In genomic region chr2:33058716-33059451, GRCh38 we compare ENCODE assay signal across 17 cellular contexts.
DNase-seq lines count a peak whose midpoint lies in the region; ATAC-seq and TF ChIP-seq lines count a peak whose summit lies in the region.
"Had no signal": no experiment of that assay in that cellular context is flagged by ENCODE, and none has a peak within 500 bp of the region (broad histone marks: within the 10 kb centered on the region; RNA-seq: fewer than 3 reads in every experiment).

No MANE protein-coding gene starts in this region.

- no peak overlapping the region for H3K27ac Mint-ChIP-seq in HFFc6
- H3K27ac Mint-ChIP-seq: GM23338, T-helper 17 cell, WTC11 had no signal

- no peak overlapping the region for H2BK120ac ChIP-seq in trophoblast cell (ENCODE audit: insufficient read depth, low read length, poor library complexity)

- H2BK5ac ChIP-seq in trophoblast cell (ENCODE audit: low read depth, low read length, poor library complexity), result peak overlapping the region; percentile 57

- H2AFZ ChIP-seq in SU-DHL-6 (ENCODE audit: low read depth, low read length, severe bottlenecking) (no peak overlapping the region), trophoblast cell (ENCODE audit: insufficient read depth, low read length, poor library complexity) (no peak overlapping the region)
- H2AFZ ChIP-seq: GM23338 had no signal

- peaks cover 38% of the 10 kb centered on the region for H3K4me1 Mint-ChIP-seq in HFFc6 (ENCODE audit: low read depth)
- H3K4me1 Mint-ChIP-seq: T-helper 17 cell had no signal

- H3K4me2 ChIP-seq in SU-DHL-6 (ENCODE audit: low read depth, low read length, poor library complexity, severe bottlenecking) (peak overlapping the region; percentile 81), trophoblast cell (ENCODE audit: low read length) (no peak overlapping the region)
- H3K4me2 ChIP-seq: GM23338 had no signal

- no peaks in the 10 kb centered on the region for H3K36me3 ChIP-seq in right atrium auricular region
- H3K36me3 ChIP-seq in SU-DHL-6 (ENCODE audit: low read length), result no peaks in the 10 kb centered on the region
- H3K36me3 ChIP-seq in trophoblast cell (ENCODE audit: control insufficient read depth in 1 of 2, insufficient read depth in 2 of 2, low read length in 2 of 2), result no peaks in the 10 kb centered on the region

- H3K14ac ChIP-seq in trophoblast cell (ENCODE audit: low read length), result no peak overlapping the region

- H4K20me1 ChIP-seq in SU-DHL-6 (ENCODE audit: low read depth, low read length), result no peaks in the 10 kb centered on the region

- H3K9me3 ChIP-seq in right atrium auricular region (peaks cover 0 to 6% of the 10 kb centered on the region in 2 donors), SU-DHL-6 (ENCODE audit: insufficient read depth, low read length) (no peaks in the 10 kb centered on the region), trophoblast cell (ENCODE audit: insufficient read depth, low read depth, low read length) (no peaks in the 10 kb centered on the region)

- H3K9ac ChIP-seq in SU-DHL-6 (ENCODE audit: low read length), result peak overlapping the region; percentile 53
- no peak overlapping the region for H3K9ac ChIP-seq in trophoblast cell (ENCODE audit: low read length)

- H3F3A ChIP-seq in SU-DHL-6 (ENCODE audit: insufficient read depth), result peaks cover 57% of the 10 kb centered on the region

- H3K27ac ChIP-seq in right atrium auricular region, result peak overlapping the region; percentile 58 to 70
- H3K27ac ChIP-seq in SU-DHL-6 (ENCODE audit: low read depth, low read length), result peak overlapping the region; percentile 98
- H3K27ac ChIP-seq in trophoblast cell (ENCODE audit: low read depth, low read length), result peak overlapping the region; percentile 66

- no peaks in the 10 kb centered on the region for H3K9me2 ChIP-seq in SU-DHL-6 (replicated peaks; ENCODE audit: insufficient read depth, low read length)

- WGBS in trophoblast cell (ENCODE audit: extremely low coverage, insufficient coverage, insufficient read length), result no CpG with 5 or more reads among the region's 8 CpGs

- H2AK5ac ChIP-seq in trophoblast cell (ENCODE audit: low read length), result no peak overlapping the region

- TF ChIP-seq CTCF in right atrium auricular region (IDR thresholded peaks at IDR 0.05), result no peak
- TF ChIP-seq CTCF in SU-DHL-6 (IDR thresholded peaks at IDR 0.05; ENCODE audit: insufficient read depth, low read length, poor library complexity, severe bottlenecking), result no peak
- TF ChIP-seq CTCF in HFFc6 (IDR thresholded peaks at IDR 0.05), result no peak

- no peak overlapping the region for H3K4ac ChIP-seq in trophoblast cell (ENCODE audit: low read depth, low read length)

- intact Hi-C loops in left cardiac atrium (cut with DNase I), result no loop called here

- H3K4me3 ChIP-seq in right atrium auricular region (no peak overlapping the region), SU-DHL-6 (ENCODE audit: insufficient read depth, low read length, poor library complexity, severe bottlenecking) (peak overlapping the region; percentile 25), trophoblast cell (ENCODE audit: low read depth, low read length) (no peak overlapping the region)
- H3K4me3 ChIP-seq: GM12878, GM23338 had no signal

- no peaks in the 10 kb centered on the region for H3K27me3 Mint-ChIP-seq in HFFc6 (ENCODE audit: insufficient read depth)

- H3K79me2 ChIP-seq in SU-DHL-6 (ENCODE audit: insufficient read depth, low read length) (peaks cover 42% of the 10 kb centered on the region), trophoblast cell (ENCODE audit: control insufficient read depth, insufficient read depth, low read length, poor library complexity) (no peaks in the 10 kb centered on the region)

- no peak overlapping the region for H4K12ac ChIP-seq in trophoblast cell (ENCODE audit: low read depth, low read length)

- H3K79me1 ChIP-seq in trophoblast cell (ENCODE audit: low read length), result peaks cover 7% of the 10 kb centered on the region

- H3K4me1 ChIP-seq in right atrium auricular region (peaks cover 0 to 6% of the 10 kb centered on the region in 2 donors), trophoblast cell (ENCODE audit: control insufficient read depth in 1 of 2, insufficient read depth in 2 of 2, low read length in 2 of 2) (peaks cover 0 to 4% of the 10 kb centered on the region in 2 experiments)

- no peak overlapping the region for H3K18ac ChIP-seq in trophoblast cell (ENCODE audit: low read length)

- H3K9me3 Mint-ChIP-seq in HFFc6, result peaks cover 7% of the 10 kb centered on the region; the same call in 1 of the 2 replicates

- H4K8ac ChIP-seq in trophoblast cell (ENCODE audit: low read depth, low read length), result no peak overlapping the region

- no peak overlapping the region for H3K4me3 Mint-ChIP-seq in HFFc6
- H3K4me3 Mint-ChIP-seq: GM23338, T-helper 17 cell, WTC11 had no signal

- H4K91ac ChIP-seq in trophoblast cell (ENCODE audit: low read depth, low read length), result peak overlapping the region; percentile 13

- H3K36me3 Mint-ChIP-seq in HFFc6 (ENCODE audit: low read depth), result peaks cover 9% of the 10 kb centered on the region
- H3K36me3 Mint-ChIP-seq: WTC11 had no signal

- H3K23ac ChIP-seq in trophoblast cell (ENCODE audit: low read length), result no peak overlapping the region

- no peak for ATAC-seq in left cardiac atrium
- ATAC-seq: GM12878; GM23338; stimulated activated naive CD8-positive, alpha-beta T cell treated with anti-CD3 and anti-CD28 coated beads, Interleukin-15, Interleukin-2, amounts not matched to agents 100 U/mL and 50 U/mL, for 24 hours; T-helper 17 cell; WTC11 had no signal

- H2BK12ac ChIP-seq in trophoblast cell (ENCODE audit: low read length), result no peak overlapping the region

- no peaks in the 10 kb centered on the region for H3K27me3 ChIP-seq in right atrium auricular region
- no peaks in the 10 kb centered on the region for H3K27me3 ChIP-seq in SU-DHL-6 (ENCODE audit: low read length)
- no peaks in the 10 kb centered on the region for H3K27me3 ChIP-seq in trophoblast cell (ENCODE audit: insufficient read depth, low read length)

- DNase-seq in right atrium auricular region (ENCODE audit: low spot score), result no peak
- no peak for DNase-seq in left cardiac atrium
- no peak for DNase-seq in trophoblast cell
- no peak for DNase-seq in HFFc6
- no peak for DNase-seq in central memory CD4-positive, alpha-beta T cell
- no peak for DNase-seq in NCI-H82 treated with DMSO at 0.1 percent for 48 hours (lab: John Stamatoyannopoulos, UW; ENCODE audit: unreplicated experiment)
- no peak for DNase-seq in activated T-cell treated with anti-CD3 and anti-CD28 coated beads, Interleukin-2, amount 50 U/mL, for 1 hour
- DNase-seq: cerebellar nuclear complex; Kasumi-1; NCI-H774; stimulated activated CD4-positive, alpha-beta T cell treated with anti-CD3 and anti-CD28 coated beads, Interleukin-15, amount 100 ng/mL, for 24 hours; stimulated activated naive CD8-positive, alpha-beta T cell treated with anti-CD3 and anti-CD28 coated beads, Interleukin-15, Interleukin-2, amounts not matched to agents 100 U/mL and 50 U/mL, for 24 hours; T-helper 17 cell had no signal
